8 cellular contexts compared by ENCODE assay signal in genomic region chr10:96374985-96375830, GRCh38. TPM values are rescaled to one million over a fixed set of nuclear protein-coding genes. Genes with fewer than 3 reads are reported as not detected.
DNase-seq lines count a peak whose midpoint lies in the region; TF ChIP-seq lines count a peak whose summit lies in the region.

No MANE protein-coding gene starts in this region.

- peak overlapping the region; percentile 96 for H2AFZ ChIP-seq in osteoblast (ENCODE audit: low read length)

- H3K27ac ChIP-seq in osteoblast (ENCODE audit: low read depth, low read length) (no peak overlapping the region), testis (no peak overlapping the region)

- H3K9me3 ChIP-seq in MG63 (no peaks in the 10 kb centered on the region), osteoblast (ENCODE audit: low read depth, low read length) (no peaks in the 10 kb centered on the region), testis (no peaks in the 10 kb centered on the region)

- peaks cover 6% of the 10 kb centered on the region for H3K4me1 Mint-ChIP-seq in activated naive CD4-positive, alpha-beta T cell treated with anti-CD3 and anti-CD28 coated beads, Interleukin-2, amount 50 U/mL, for 24 hours

- H3K27me3 ChIP-seq in MG63 (no peaks in the 10 kb centered on the region), osteoblast (ENCODE audit: insufficient read depth, low read length) (peaks cover 11% of the 10 kb centered on the region), testis (no peaks in the 10 kb centered on the region)

- H3K4me3 ChIP-seq in MG63 = peak overlapping the region; percentile 29
- H3K4me3 ChIP-seq in osteoblast (ENCODE audit: insufficient read depth, low read length) = peak overlapping the region; percentile 74
- peak overlapping the region; percentile 38 to 53 for H3K4me3 ChIP-seq in testis

- H3K27me3 Mint-ChIP-seq in activated naive CD4-positive, alpha-beta T cell treated with anti-CD3 and anti-CD28 coated beads, Interleukin-2, amount 50 U/mL, for 24 hours = no peaks in the 10 kb centered on the region

- no peaks in the 10 kb centered on the region for H3K9me3 Mint-ChIP-seq in activated naive CD4-positive, alpha-beta T cell treated with anti-CD3 and anti-CD28 coated beads, Interleukin-2, amount 50 U/mL, for 24 hours

- H3K36me3 ChIP-seq in MG63 (no peaks in the 10 kb centered on the region), osteoblast (ENCODE audit: insufficient read depth, low read length) (no peaks in the 10 kb centered on the region), testis (ENCODE audit: low read depth, missing control alignments) (no peaks in the 10 kb centered on the region)

- no peak for TF ChIP-seq POLR2A in testis (IDR thresholded peaks at IDR 0.05)

- intact Hi-C loops in testis (cut with DNase I; ENCODE audit: low total_unique reads) = no loop called here

- peak overlapping the region; percentile 38 for H3K27ac Mint-ChIP-seq in activated naive CD4-positive, alpha-beta T cell treated with anti-CD3 and anti-CD28 coated beads, Interleukin-2, amount 50 U/mL, for 24 hours

- TF ChIP-seq CTCF in osteoblast (IDR thresholded peaks at IDR 0.05; ENCODE audit: extremely low read depth, low read depth, low read length) (peak; percentile 94), testis (IDR thresholded peaks at IDR 0.05) (peak; percentile 61 to 88 (median 86))

- DNase-seq in EH (ENCODE audit: low read depth) = peak; percentile 87
- DNase-seq in GOT3 (lab: John Stamatoyannopoulos, UW) = peak; percentile 64
- peak; percentile 80 for DNase-seq in MG63
- peak; percentile 88 for DNase-seq in SK-N-DZ (ENCODE audit: low spot score)
- DNase-seq in glomerular visceral epithelial cell (ENCODE audit: extremely low spot score) = peak; percentile 90
- DNase-seq in osteoblast (ENCODE audit: insufficient read length, low spot score, missing footprints) = peak; percentile 98
- peak; percentile 91 for DNase-seq in testis

- no peaks in the 10 kb centered on the region for H4K20me1 ChIP-seq in osteoblast (ENCODE audit: insufficient read depth, low read length)

- peak overlapping the region; percentile 97 for H3K4me2 ChIP-seq in osteoblast (ENCODE audit: insufficient read depth, low read length)

- H3K4me1 ChIP-seq in osteoblast (ENCODE audit: insufficient read depth, low read length) (peaks cover 5% of the 10 kb centered on the region), testis (no peaks in the 10 kb centered on the region)

- no peaks in the 10 kb centered on the region for H3K79me2 ChIP-seq in osteoblast (ENCODE audit: insufficient read depth, low read length)

- H3K36me3 Mint-ChIP-seq in activated naive CD4-positive, alpha-beta T cell treated with anti-CD3 and anti-CD28 coated beads, Interleukin-2, amount 50 U/mL, for 24 hours = no peaks in the 10 kb centered on the region

- peak overlapping the region; percentile 87 for H3K4me3 Mint-ChIP-seq in activated naive CD4-positive, alpha-beta T cell treated with anti-CD3 and anti-CD28 coated beads, Interleukin-2, amount 50 U/mL, for 24 hours

- 3 to 6% methylated on average over 20 to 36 of the region's 36 CpGs for WGBS in testis, 2 donors

RNA-seq across cellular contexts. Expression of gene OPALIN, which starts 16.4 kb away (rescaled TPM):
- not detected in 2 replicates for total RNA-seq in MG63 (2014; rRNA removed; shearing (Covaris generic); ENCODE audit: low replicate concordance)
- not detected in 2 replicates for polyA plus RNA-seq in SK-N-DZ (2014; cell fraction: cytosol; rRNA removed)
- not detected in 2 replicates for polyA plus RNA-seq in SK-N-DZ (2014; cell fraction: nucleus; rRNA removed)
- total RNA-seq in osteoblast (not detected in 2 replicates), testis (not detected)
- polyA plus RNA-seq in testis (ENCODE audit: insufficient read depth, low read depth, low replicate concordance) = not detected
